In genomic region chr16:67298277-67298676, GRCh38 we compare ENCODE assay signal across 20 cellular contexts. TPM values are rescaled to one million over a fixed set of nuclear protein-coding genes. Genes with fewer than 3 reads are reported as not detected.
DNase-seq lines count a peak whose midpoint lies in the region; ATAC-seq and TF ChIP-seq lines count a peak whose summit lies in the region.
"Had no signal": no experiment of that assay in that cellular context is flagged by ENCODE, and none has a peak within 500 bp of the region (broad histone marks: within the 10 kb centered on the region; RNA-seq: fewer than 3 reads in every experiment).

No MANE protein-coding gene starts in this region.

- H3K9me3 ChIP-seq in spleen, result no peaks in the 10 kb centered on the region
- no peaks in the 10 kb centered on the region for H3K9me3 ChIP-seq in stomach
- H3K9me3 ChIP-seq: A549; BLaER1 treated with 17β-estradiol and CSF1 and Interleukin-3, amounts not matched to agents 10 nM and 100 nM; Caco-2 had no signal

- peaks cover 0 to 6% of the 10 kb centered on the region in 2 donors for H3K4me1 Mint-ChIP-seq in natural killer cell treated with Interleukin-12 subunit alpha and Interleukin-12 subunit beta and Interleukin-15 and Interleukin-18, amount 100 ng/mL, for 72 hours (ENCODE audit: low read depth in 2 of 2)
- H3K4me1 Mint-ChIP-seq in natural killer cell, result peaks cover 6 to 7% of the 10 kb centered on the region in 2 donors
- H3K4me1 Mint-ChIP-seq in neural crest cell, result no peaks in the 10 kb centered on the region
- H3K4me1 Mint-ChIP-seq: B cell had no signal

- intact Hi-C loops in natural killer cell (cut with micrococcal nuclease) (no loop called here), spleen (cut with DNase I; ENCODE audit: low total_unique reads) (no loop called here), stomach (cut with DNase I; ENCODE audit: low total_unique reads) (no loop called here)

- H3K27ac Mint-ChIP-seq in natural killer cell treated with Interleukin-12 subunit alpha and Interleukin-12 subunit beta and Interleukin-15 and Interleukin-18, amount 100 ng/mL, for 72 hours, result no peak overlapping the region
- H3K27ac Mint-ChIP-seq in natural killer cell (no peak overlapping the region), neural crest cell (ENCODE audit: unreplicated experiment) (peak overlapping the region; percentile 9)
- H3K27ac Mint-ChIP-seq: B cell; CD4-positive, alpha-beta T cell; CD8-positive, alpha-beta T cell had no signal

- H3K4me3 ChIP-seq in spleen, result no peak overlapping the region
- no peak overlapping the region for H3K4me3 ChIP-seq in stomach
- H3K4me3 ChIP-seq: A549; BLaER1 treated with 17β-estradiol and CSF1 and Interleukin-3, amounts not matched to agents 10 nM and 100 nM had no signal

- H3K4me1 ChIP-seq in spleen (no peaks in the 10 kb centered on the region), stomach (peaks cover 8 to 16% (median 12%) of the 10 kb centered on the region in 4 donors)
- H3K4me1 ChIP-seq: A549; BLaER1 treated with 17β-estradiol and CSF1 and Interleukin-3, amounts not matched to agents 10 nM and 100 nM; Caco-2 had no signal

- no peak overlapping the region for H3K4me3 Mint-ChIP-seq in natural killer cell treated with Interleukin-12 subunit alpha and Interleukin-12 subunit beta and Interleukin-15 and Interleukin-18, amount 100 ng/mL, for 72 hours
- H3K4me3 Mint-ChIP-seq in natural killer cell (no peak overlapping the region), neural crest cell (no peak overlapping the region)
- H3K4me3 Mint-ChIP-seq: B cell; CD4-positive, alpha-beta T cell; CD8-positive, alpha-beta T cell had no signal

- H3K27me3 Mint-ChIP-seq in natural killer cell treated with Interleukin-12 subunit alpha and Interleukin-12 subunit beta and Interleukin-15 and Interleukin-18, amount 100 ng/mL, for 72 hours, result no peaks in the 10 kb centered on the region
- no peaks in the 10 kb centered on the region for H3K27me3 Mint-ChIP-seq in natural killer cell (ENCODE audit: low read depth in 2 of 2)
- H3K27me3 Mint-ChIP-seq in neural crest cell (ENCODE audit: low read depth), result peaks cover 8% of the 10 kb centered on the region
- H3K27me3 Mint-ChIP-seq: B cell had no signal

- WGBS in spleen, 5 donors, result 88 to 96% (median 93%) methylated on average over 9 of the region's 9 CpGs
- WGBS in stomach, 5 donors, result 94 to 96% (median 95%) methylated on average over 9 of the region's 9 CpGs

- ATAC-seq in natural killer cell treated with Interleukin-12 subunit alpha and Interleukin-12 subunit beta and Interleukin-15 and Interleukin-18, amount 100 ng/mL, for 72 hours, result no peak
- ATAC-seq in natural killer cell (no peak), HG02973 (IDR thresholded peaks at IDR 0.05; ENCODE audit: unreplicated experiment) (no peak)
- ATAC-seq: A549; CD8-positive, alpha-beta T cell had no signal

- H3K27me3 ChIP-seq in spleen (replicated peaks in 1 of 7) (no peaks in the 10 kb centered on the region), stomach (peaks cover 0 to 11% (median 0%) of the 10 kb centered on the region in 3 donors)
- H3K27me3 ChIP-seq: BLaER1 treated with 17β-estradiol and CSF1 and Interleukin-3, amounts not matched to agents 10 nM and 100 nM had no signal

- TF ChIP-seq POLR2A in spleen (IDR thresholded peaks at IDR 0.05), result no peak
- no peak for TF ChIP-seq POLR2A in stomach (IDR thresholded peaks at IDR 0.05)

- TF ChIP-seq EP300 in stomach (IDR thresholded peaks at IDR 0.05), result no peak

- peak; percentile 31 for DNase-seq in natural killer cell treated with Interleukin-12 subunit alpha and Interleukin-12 subunit beta and Interleukin-15 and Interleukin-18, amount 100 ng/mL, for 72 hours (ENCODE audit: low spot score)
- DNase-seq in natural killer cell (no peak), neural crest cell (ENCODE audit: low read depth, low spot score) (no peak), spleen (peak; percentile 49), stomach (no peak)
- DNase-seq: AML-193; Caco-2; Calu3; CD4-positive, alpha-beta T cell; CD8-positive, alpha-beta T cell; DMS79 treated with DMSO at 0.1 percent for 48 hours; GF-D8 had no signal

- H3K36me3 Mint-ChIP-seq in natural killer cell treated with Interleukin-12 subunit alpha and Interleukin-12 subunit beta and Interleukin-15 and Interleukin-18, amount 100 ng/mL, for 72 hours, result no peaks in the 10 kb centered on the region
- H3K36me3 Mint-ChIP-seq in natural killer cell, result no peaks in the 10 kb centered on the region
- H3K36me3 Mint-ChIP-seq in neural crest cell (ENCODE audit: low read depth), result no peaks in the 10 kb centered on the region
- H3K36me3 Mint-ChIP-seq: CD8-positive, alpha-beta T cell had no signal

- no peaks in the 10 kb centered on the region for H3K9me3 Mint-ChIP-seq in natural killer cell treated with Interleukin-12 subunit alpha and Interleukin-12 subunit beta and Interleukin-15 and Interleukin-18, amount 100 ng/mL, for 72 hours
- no peaks in the 10 kb centered on the region for H3K9me3 Mint-ChIP-seq in natural killer cell
- no peaks in the 10 kb centered on the region for H3K9me3 Mint-ChIP-seq in neural crest cell
- H3K9me3 Mint-ChIP-seq: CD4-positive, alpha-beta T cell; CD8-positive, alpha-beta T cell had no signal

- no peak for TF ChIP-seq CTCF in natural killer cell (IDR thresholded peaks at IDR 0.05)
- TF ChIP-seq CTCF in neural crest cell (conservative IDR thresholded peaks at IDR 0.05), result no peak
- TF ChIP-seq CTCF in spleen (IDR thresholded peaks at IDR 0.05 in 8 of 11, conservative IDR thresholded peaks at IDR 0.05 in 3 of 11), result no peak
- TF ChIP-seq CTCF in stomach (IDR thresholded peaks at IDR 0.05), result no peak

- H3K27ac ChIP-seq in spleen, result no peak overlapping the region
- no peak overlapping the region for H3K27ac ChIP-seq in stomach
- H3K27ac ChIP-seq: 22Rv1; A549; BLaER1 treated with 17β-estradiol and CSF1 and Interleukin-3, amounts not matched to agents 10 nM and 100 nM; C4-2B had no signal

- H3K36me3 ChIP-seq in spleen (no peaks in the 10 kb centered on the region), stomach (no peaks in the 10 kb centered on the region)
- H3K36me3 ChIP-seq: BLaER1 treated with 17β-estradiol and CSF1 and Interleukin-3, amounts not matched to agents 10 nM and 100 nM had no signal

RNA-seq across cellular contexts. Expression of gene PLEKHG4, which starts 18.9 kb away (rescaled TPM):
- 1 to 10 TPM; 5.8 to 8.7 TPM for total RNA-seq in natural killer cell treated with Interleukin-12 subunit alpha and Interleukin-12 subunit beta and Interleukin-15 and Interleukin-18, amount 100 ng/mL, for 72 hours
- total RNA-seq in natural killer cell, result 10 to 100 TPM in 1 of 3 donors, 1 to 10 TPM in 2; 6.8 to 14.7 (median 8.5) TPM
- total RNA-seq in neural crest cell, result 3.7 and 4.0 TPM in 2 replicates
- 10 to 100 TPM in 6 of 7 donors, 1 to 10 TPM in 1; 9.6 to 27.9 (median 15.2) TPM for total RNA-seq in spleen
- 10 to 100 TPM in 2 of 3 donors, 1 to 10 TPM in 1; 5.1 to 12.7 (median 11.3) TPM for polyA plus RNA-seq in spleen
- 10 to 100 TPM in 2 of 5 donors, 1 to 10 TPM in 3; 2.3 to 57.1 (median 8.1) TPM for total RNA-seq in stomach
- polyA plus RNA-seq in stomach, result 1 to 10 TPM; 2.5 to 10.0 (median 3.1) TPM
- total RNA-seq: A172 had no signal

RNA-seq across cellular contexts. Expression of gene KCTD19, which starts 28.3 kb away (rescaled TPM):
- total RNA-seq in natural killer cell treated with Interleukin-12 subunit alpha and Interleukin-12 subunit beta and Interleukin-15 and Interleukin-18, amount 100 ng/mL, for 72 hours, result under 1 TPM in 1 of 2 donors, not detected in 1; 0.67 TPM
- total RNA-seq in natural killer cell (not detected), neural crest cell (1.1 and 1.3 TPM in 2 replicates), spleen (under 1 TPM in 5 of 7 donors, not detected in 2; 0.17 to 0.73 (median 0.47) TPM), stomach (1 to 10 TPM in 2 of 5 donors, not detected in 3; 2.2 to 3.3 TPM)
- polyA plus RNA-seq in spleen (under 1 TPM; 0.16 to 0.36 (median 0.22) TPM), stomach (under 1 TPM in 1 of 3 donors, not detected in 2; 0.03 TPM)
- total RNA-seq: A172; B cell; Caco-2; CD4-positive, alpha-beta T cell; CD8-positive, alpha-beta T cell had no signal

RNA-seq across cellular contexts. Expression of gene LRRC36, which starts 28.3 kb away (rescaled TPM):
- under 1 TPM in 1 of 2 donors, not detected in 1; 0.61 TPM for total RNA-seq in natural killer cell treated with Interleukin-12 subunit alpha and Interleukin-12 subunit beta and Interleukin-15 and Interleukin-18, amount 100 ng/mL, for 72 hours
- total RNA-seq in natural killer cell (not detected), neural crest cell (0.21 TPM in 1 of 2 replicates, not detected in the other), spleen (under 1 TPM in 4 of 7 donors, not detected in 3; 0.46 to 0.98 (median 0.75) TPM), stomach (10 to 100 TPM in 1 of 5 donors, under 1 TPM in 1, not detected in 3; 0.73 to 33.0 TPM)
- polyA plus RNA-seq in spleen (1 to 10 TPM in 1 of 3 donors, under 1 TPM in 2; 0.48 to 2.3 (median 0.56) TPM), stomach (1 to 10 TPM in 1 of 3 donors, under 1 TPM in 1, not detected in 1; 0.37 to 1.2 TPM)
- total RNA-seq: A172; B cell; Caco-2; CD4-positive, alpha-beta T cell; CD8-positive, alpha-beta T cell had no signal
- polyA plus RNA-seq: BJ had no signal

RNA-seq across cellular contexts. Expression of gene SLC9A5, which starts 49.5 kb away (rescaled TPM):
- total RNA-seq in natural killer cell treated with Interleukin-12 subunit alpha and Interleukin-12 subunit beta and Interleukin-15 and Interleukin-18, amount 100 ng/mL, for 72 hours, result 1 to 10 TPM; 1.4 to 5.9 TPM
- total RNA-seq in natural killer cell (1 to 10 TPM; 1.2 to 2.6 (median 1.6) TPM), neural crest cell (3.3 and 4.4 TPM in 2 replicates), spleen (10 to 100 TPM in 5 of 7 donors, 1 to 10 TPM in 2; 8.1 to 26.8 (median 13.5) TPM), stomach (1 to 10 TPM in 2 of 5 donors, under 1 TPM in 2, not detected in 1; 0.89 to 5.3 (median 2.6) TPM)
- polyA plus RNA-seq in spleen (10 to 100 TPM in 2 of 3 donors, 1 to 10 TPM in 1; 6.0 to 34.1 (median 33.6) TPM), stomach (under 1 TPM; 0.19 to 0.43 (median 0.31) TPM)

RNA-seq across cellular contexts. Expression of gene FHOD1, which starts 51.0 kb away (rescaled TPM):
- total RNA-seq in natural killer cell treated with Interleukin-12 subunit alpha and Interleukin-12 subunit beta and Interleukin-15 and Interleukin-18, amount 100 ng/mL, for 72 hours, result 100 to 1,000 TPM; 156 to 160 TPM
- total RNA-seq in natural killer cell (10 to 100 TPM; 79.3 to 96.8 (median 89.2) TPM), neural crest cell (39.9 and 45.5 TPM in 2 replicates), spleen (100 to 1,000 TPM in 6 of 7 donors, 10 to 100 TPM in 1; 97.3 to 304 (median 145) TPM), stomach (100 to 1,000 TPM in 1 of 5 donors, 10 to 100 TPM in 3, 1 to 10 TPM in 1; 6.1 to 101 (median 25.9) TPM)
- polyA plus RNA-seq in spleen (100 to 1,000 TPM in 2 of 3 donors, 10 to 100 TPM in 1; 45.6 to 193 (median 149) TPM), stomach (10 to 100 TPM; 12.8 to 19.2 (median 15.7) TPM)

Comparison
In these comparisons a context has a peak if more than half of its experiments do, and no peak if none do; other contexts are left out.
1. DNase-seq: peak in natural killer cell treated with Interleukin-12 subunit alpha and Interleukin-12 subunit beta and Interleukin-15 and Interleukin-18, amount 100 ng/mL, for 72 hours (single experiment) and spleen (single experiment); none in natural killer cell (single experiment), neural crest cell (single experiment) and stomach (single experiment).